In genomic region chr14:104795468-104795780, GRCh38 we compare ENCODE assay signal across 8 cellular contexts. TPM values are rescaled to one million over a fixed set of nuclear protein-coding genes. Genes with fewer than 3 reads are reported as not detected.
A peak's percentile ranks its signal among the peaks of the same experiment; 100 is the strongest.
DNase-seq lines count a peak whose midpoint lies in the region; ATAC-seq and TF ChIP-seq lines count a peak whose summit lies in the region.

AKT1 (minus strand) TSS chr14:104795748; CDS start chr14:104792643, 3,105 bp downstream.

- H3K27me3 Mint-ChIP-seq in natural killer cell treated with Interleukin-12 subunit alpha and Interleukin-12 subunit beta and Interleukin-15 and Interleukin-18, amount 100 ng/mL, for 72 hours, result no peaks in the 10 kb centered on the region

- H3K27ac Mint-ChIP-seq in natural killer cell treated with Interleukin-12 subunit alpha and Interleukin-12 subunit beta and Interleukin-15 and Interleukin-18, amount 100 ng/mL, for 72 hours, result peak within 1 kb of the TSS; percentile 73 to 87

- H3K4me1 Mint-ChIP-seq in natural killer cell treated with Interleukin-12 subunit alpha and Interleukin-12 subunit beta and Interleukin-15 and Interleukin-18, amount 100 ng/mL, for 72 hours (ENCODE audit: low read depth in 2 of 2), result peaks cover 21 to 22% of the 10 kb centered on the region in 2 donors

- peaks cover 0 to 65% (median 24%) of the 10 kb centered on the region in 4 donors for H3K4me1 ChIP-seq in Peyer's patch

- no peaks in the 10 kb centered on the region for H3K9me3 ChIP-seq in Peyer's patch

- ATAC-seq in natural killer cell treated with Interleukin-12 subunit alpha and Interleukin-12 subunit beta and Interleukin-15 and Interleukin-18, amount 100 ng/mL, for 72 hours, result peak; percentile 41 to 66

- H3K27ac ChIP-seq in Peyer's patch (peak within 1 kb of the TSS; percentile 82 to 91 (median 84)), epithelial cell of prostate (peak within 1 kb of the TSS; percentile 65)

- H3K4me3 ChIP-seq in Peyer's patch, result peak within 1 kb of the TSS; percentile 69 to 96 (median 84)

- no peaks in the 10 kb centered on the region for H3K9me3 Mint-ChIP-seq in natural killer cell treated with Interleukin-12 subunit alpha and Interleukin-12 subunit beta and Interleukin-15 and Interleukin-18, amount 100 ng/mL, for 72 hours

- peaks cover 0 to 22% (median 0%) of the 10 kb centered on the region in 3 donors for H3K36me3 ChIP-seq in Peyer's patch

- TF ChIP-seq POLR2A in Peyer's patch (IDR thresholded peaks at IDR 0.05), result no peak

- DNase-seq in NCI-H2196 (lab: John Stamatoyannopoulos, UW; ENCODE audit: unreplicated experiment), result peak; percentile 27
- DNase-seq in NCI-H2196 treated with DMSO at 0.1 percent for 48 hours (lab: John Stamatoyannopoulos, UW; ENCODE audit: unreplicated experiment), result no peak
- DNase-seq in Peyer's patch, result no peak
- DNase-seq in epithelial cell of prostate (ENCODE audit: low read depth, low spot score), result no peak
- DNase-seq in natural killer cell treated with Interleukin-12 subunit alpha and Interleukin-12 subunit beta and Interleukin-15 and Interleukin-18, amount 100 ng/mL, for 72 hours (ENCODE audit: low spot score), result no peak
- no peak for DNase-seq in DMS114 treated with DMSO at 0.1 percent for 48 hours (lab: John Stamatoyannopoulos, UW; ENCODE audit: unreplicated experiment)
- no peak for DNase-seq in NCI-H2029 (lab: John Stamatoyannopoulos, UW)
- DNase-seq in NCI-H2171 treated with DMSO at 0.1 percent for 48 hours (lab: John Stamatoyannopoulos, UW), result no peak

- H3K27me3 ChIP-seq in Peyer's patch, result no peaks in the 10 kb centered on the region

- no peak for TF ChIP-seq CTCF in Peyer's patch (IDR thresholded peaks at IDR 0.05)

- no peaks in the 10 kb centered on the region for H3K36me3 Mint-ChIP-seq in natural killer cell treated with Interleukin-12 subunit alpha and Interleukin-12 subunit beta and Interleukin-15 and Interleukin-18, amount 100 ng/mL, for 72 hours

- H3K4me3 Mint-ChIP-seq in natural killer cell treated with Interleukin-12 subunit alpha and Interleukin-12 subunit beta and Interleukin-15 and Interleukin-18, amount 100 ng/mL, for 72 hours, result peak within 1 kb of the TSS; percentile 89

RNA-seq across cellular contexts. Expression of gene AKT1, which starts in this region (rescaled TPM):
- 100 to 1,000 TPM in 2 of 4 donors, 10 to 100 TPM in 2; 85.6 to 259 (median 111) TPM for total RNA-seq in Peyer's patch
- total RNA-seq in natural killer cell treated with Interleukin-12 subunit alpha and Interleukin-12 subunit beta and Interleukin-15 and Interleukin-18, amount 100 ng/mL, for 72 hours, result 100 to 1,000 TPM; 128 to 229 TPM
